In the genomic region with DNA sequence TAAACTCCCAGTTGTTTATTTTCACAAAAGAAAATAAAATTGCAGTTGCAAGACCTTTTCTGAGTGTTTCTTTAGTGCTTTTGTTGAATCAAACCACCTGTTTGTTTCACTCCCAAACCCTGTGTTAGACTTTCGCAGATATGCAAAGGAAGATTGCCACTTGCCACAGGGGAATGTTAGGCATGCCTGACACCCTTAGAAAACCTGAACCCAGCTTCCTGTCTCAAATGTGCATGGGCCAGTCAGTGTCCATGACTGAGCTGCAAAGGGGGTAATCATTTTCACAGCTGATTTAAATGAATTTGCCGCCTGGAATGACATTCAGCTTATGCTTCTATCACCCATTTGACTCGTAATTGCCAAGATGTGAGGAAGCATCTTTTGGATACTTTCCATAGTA, we compare ENCODE assay signal across 11 cellular contexts. TPM values are rescaled to one million over a fixed set of nuclear protein-coding genes. Genes with fewer than 3 reads are reported as not detected.
DNase-seq lines count a peak whose midpoint lies in the region; ATAC-seq and TF ChIP-seq lines count a peak whose summit lies in the region.
"Had no signal": no experiment of that assay in that cellular context is flagged by ENCODE, and none has a peak within 500 bp of the region (broad histone marks: within the 10 kb centered on the region; RNA-seq: fewer than 3 reads in every experiment).

No MANE protein-coding gene starts in this region.

- ATAC-seq in GM18867 (IDR thresholded peaks at IDR 0.05; ENCODE audit: unreplicated experiment): peak; percentile 69
- ATAC-seq in GM23338: no peak
- ATAC-seq in T-helper 17 cell: no peak
- ATAC-seq in GM18511 (IDR thresholded peaks at IDR 0.05; ENCODE audit: unreplicated experiment): no peak

- H3K27ac Mint-ChIP-seq in GM23338 (no peak overlapping the region), T-helper 17 cell (peak overlapping the region; percentile 99), nephron (peak overlapping the region; percentile 59 to 95 (median 75))

- no peaks in the 10 kb centered on the region for H3K27me3 ChIP-seq in GM23338 (ENCODE audit: insufficient read depth)
- H3K27me3 ChIP-seq: esophagus muscularis mucosa, testis had no signal

- peaks cover 4% of the 10 kb centered on the region; the same call in 1 of the 2 replicates for H3K36me3 ChIP-seq in GM23338 (ENCODE audit: insufficient read depth)

- DNase-seq in GM23338 (ENCODE audit: low spot score): peak; percentile 39
- DNase-seq in T-helper 17 cell: no peak
- DNase-seq in mesenteric fat pad (ENCODE audit: low spot score): no peak
- no peak for DNase-seq in NK-92 (lab: John Stamatoyannopoulos, UW; ENCODE audit: unreplicated experiment)
- no peak for DNase-seq in cortex of kidney (lab: John Stamatoyannopoulos, UW)
- DNase-seq: T-helper 9 cell, testis had no signal

- no peak overlapping the region for H3K4me3 ChIP-seq in GM23338
- H3K4me3 ChIP-seq: esophagus muscularis mucosa, testis had no signal

- H3F3A ChIP-seq in GM23338 (replicated peaks; ENCODE audit: low read depth): peaks cover 11% of the 10 kb centered on the region

- H3K4me3 Mint-ChIP-seq in GM23338 (no peak overlapping the region; the same call in 2 of the 3 replicates), T-helper 17 cell (peak overlapping the region; percentile 97), nephron (no peak overlapping the region)

- H3K79me2 ChIP-seq in GM23338 (replicated peaks; ENCODE audit: insufficient read depth): no peaks in the 10 kb centered on the region

- peak overlapping the region; percentile 73 for H3K27ac ChIP-seq in GM23338 (ENCODE audit: low read depth)
- H3K27ac ChIP-seq: testis had no signal

- no peaks in the 10 kb centered on the region for H3K9me3 ChIP-seq in T-helper 17 cell (ENCODE audit: control insufficient read depth, low read length, poor library complexity, severe bottlenecking)
- H3K9me3 ChIP-seq: esophagus muscularis mucosa, testis had no signal

- no peak overlapping the region for H3K4me2 ChIP-seq in GM23338

- TF ChIP-seq CTCF in GM23338 (conservative IDR thresholded peaks at IDR 0.05; ENCODE audit: low read depth in 2 of 2) (no peak), nephron (IDR thresholded peaks at IDR 0.05; ENCODE audit: unreplicated experiment in 3 of 3) (no peak)

- no peaks in the 10 kb centered on the region for H3K9me2 ChIP-seq in GM23338 (ENCODE audit: insufficient read depth)

- H3K4me1 ChIP-seq in GM23338 (ENCODE audit: insufficient read depth): peaks cover 21% of the 10 kb centered on the region

- H3K9me3 Mint-ChIP-seq in GM23338: no peaks in the 10 kb centered on the region
- no peaks in the 10 kb centered on the region for H3K9me3 Mint-ChIP-seq in nephron

- H3K27me3 Mint-ChIP-seq in GM23338 (ENCODE audit: insufficient read depth, low read depth, poor library complexity) (peaks cover 22% of the 10 kb centered on the region), T-helper 17 cell (no peaks in the 10 kb centered on the region), nephron (ENCODE audit: low read depth) (no peaks in the 10 kb centered on the region)

- H3K4me1 Mint-ChIP-seq in GM23338 (peaks cover 32% of the 10 kb centered on the region), T-helper 17 cell (peaks cover 39% of the 10 kb centered on the region), nephron (peaks cover 30% of the 10 kb centered on the region)

- no peak overlapping the region for H2AFZ ChIP-seq in GM23338

- H4K20me1 ChIP-seq in GM23338 (replicated peaks; ENCODE audit: insufficient read depth): peaks cover 7% of the 10 kb centered on the region; the same call in 1 of the 2 replicates

- H3K36me3 Mint-ChIP-seq in GM23338 (ENCODE audit: low read depth) (peaks cover 51% of the 10 kb centered on the region), T-helper 17 cell (ENCODE audit: low read depth) (peaks cover 5% of the 10 kb centered on the region), nephron (ENCODE audit: low read depth) (peaks cover 53% of the 10 kb centered on the region)

TF ChIP-seq in GM23338, 12 proteins besides CTCF, POLR2A, EP300 and RAD21 (continues in another document):
- no peak for TF ChIP-seq POLR2AphosphoS5 (IDR thresholded peaks at IDR 0.05; ENCODE audit: low read depth)
- TF ChIP-seq REST (IDR thresholded peaks at IDR 0.05; ENCODE audit: unreplicated experiment): no peak

RNA-seq across cellular contexts. Expression of gene TGOLN2, which starts 17.5 kb away (rescaled TPM):
- total RNA-seq in GM23338 (2014; rRNA removed; shearing (Covaris generic)): 48.3 and 49.4 TPM in 2 replicates
- polyA plus RNA-seq in GM23338 (2016; fragmentation: Nextera tagmentation; extraction: Ambion mirVana): 17.8 and 20.8 TPM in 2 replicates
- total RNA-seq in T-helper 17 cell: 100 to 1,000 TPM; 122 to 125 TPM
- total RNA-seq in mesenteric fat pad: 128 TPM

RNA-seq across cellular contexts. Expression of gene RETSAT, which starts 44.0 kb away (rescaled TPM):
- total RNA-seq in GM23338 (2014; rRNA removed; shearing (Covaris generic)): 12.5 and 16.4 TPM in 2 replicates
- polyA plus RNA-seq in GM23338 (2016; fragmentation: Nextera tagmentation; extraction: Ambion mirVana): 2.3 and 2.6 TPM in 2 replicates
- total RNA-seq in T-helper 17 cell: 10 to 100 TPM; 30.3 to 35.9 TPM
- 554 TPM for total RNA-seq in mesenteric fat pad

RNA-seq across cellular contexts. Expression of gene ELMOD3, which starts 44.2 kb away (rescaled TPM):
- 7.1 and 8.9 TPM in 2 replicates for total RNA-seq in GM23338 (2014; rRNA removed; shearing (Covaris generic))
- polyA plus RNA-seq in GM23338 (2016; fragmentation: Nextera tagmentation; extraction: Ambion mirVana): 5.9 and 8.6 TPM in 2 replicates
- total RNA-seq in T-helper 17 cell: 10 to 100 TPM; 20.0 to 23.2 TPM
- 47.7 TPM for total RNA-seq in mesenteric fat pad

Comparison
In these comparisons a context has a peak if more than half of its experiments do, and no peak if none do; other contexts are left out.
1. RNA of gene RETSAT, which starts 44.0 kb away (total RNA-seq): 554 TPM in mesenteric fat pad (single experiment); 30.3 to 35.9 TPM in T-helper 17 cell and 12.5 to 16.4 TPM in GM23338; every median in the first group is over 10 times any median in the second.